Comparison of ENCODE assay signal across 24 cellular contexts in the genomic region with DNA sequence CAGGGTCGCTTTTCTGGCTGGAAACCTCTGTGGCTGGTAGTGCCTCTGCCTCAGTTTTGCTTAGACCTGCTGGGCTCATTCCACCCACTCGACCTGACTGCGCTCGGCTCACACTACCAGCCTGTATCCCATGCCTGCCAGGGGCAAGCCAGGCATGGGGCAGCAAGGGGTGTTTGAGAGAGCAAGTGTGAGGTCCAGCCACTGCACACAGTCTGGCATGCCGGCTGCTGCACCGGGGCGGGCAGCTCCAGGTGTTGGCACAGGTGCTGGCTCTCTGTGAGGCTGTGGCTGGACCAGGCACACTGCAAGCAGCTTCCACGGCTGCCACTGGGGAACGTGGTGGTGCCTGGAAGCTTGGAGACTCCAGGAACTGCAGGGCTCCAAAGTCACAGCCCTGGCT.
A peak's percentile ranks its signal among the peaks of the same experiment; 100 is the strongest.
DNase-seq lines count a peak whose midpoint lies in the region; ATAC-seq, FAIRE-seq and TF ChIP-seq lines count a peak whose summit lies in the region.
"Had no signal": no experiment of that assay in that cellular context is flagged by ENCODE, and none has a peak within 500 bp of the region (broad histone marks: within the 10 kb centered on the region; RNA-seq: fewer than 3 reads in every experiment).

No MANE protein-coding gene starts in this region.

- CTCF ChIA-PET in A549 (lab: Yijun Ruan, JAX): interaction anchor here (0.8 to 3.7 kb wide), 7 partner anchors 9 to 248 kb away, joined by 3 to 32 read pairs (median 5); a partner anchor contains a TSS

- no peak overlapping the region for H2BK120ac ChIP-seq in mesenchymal stem cell (ENCODE audit: low read depth, low read length)

- H3K79me1 ChIP-seq in mesenchymal stem cell (replicated peaks; ENCODE audit: low read length, poor library complexity, severe bottlenecking): peaks cover 8% of the 10 kb centered on the region

- no peak overlapping the region for H3K27ac Mint-ChIP-seq in stimulated activated naive CD8-positive, alpha-beta T cell treated with anti-CD3 and anti-CD28 coated beads, Interleukin-15, amount 100 ng/mL, for 72 hours
- H3K27ac Mint-ChIP-seq: B cell; CD8-positive, alpha-beta T cell; HFFc6 had no signal

- no peak overlapping the region for H2BK12ac ChIP-seq in mesenchymal stem cell (ENCODE audit: low read length in 2 of 2)

- no peak overlapping the region for H3K4me3 ChIP-seq in A549
- H3K4me3 ChIP-seq in mesenchymal stem cell (ENCODE audit: insufficient read depth in 1 of 2, low read depth in 1 of 2, low read length in 2 of 2): no peak overlapping the region
- no peak overlapping the region for H3K4me3 ChIP-seq in psoas muscle
- H3K4me3 ChIP-seq: BLaER1, HAP-1 had no signal

- H4K91ac ChIP-seq in mesenchymal stem cell (ENCODE audit: low read length): no peak overlapping the region

- TF ChIP-seq EP300 in A549 (IDR thresholded peaks at IDR 0.05): no peak

- H3K18ac ChIP-seq in mesenchymal stem cell (ENCODE audit: low read depth in 1 of 2, low read length in 2 of 2): no peak overlapping the region

- H3K27me3 Mint-ChIP-seq in stimulated activated naive CD8-positive, alpha-beta T cell treated with anti-CD3 and anti-CD28 coated beads, Interleukin-15, amount 100 ng/mL, for 72 hours: no peaks in the 10 kb centered on the region
- H3K27me3 Mint-ChIP-seq: B cell; CD4-positive, CD25-positive, alpha-beta regulatory T cell had no signal

- peaks cover 8 to 21% of the 10 kb centered on the region in 2 experiments for H3K36me3 ChIP-seq in mesenchymal stem cell (ENCODE audit: control insufficient read depth in 1 of 2, insufficient read depth in 2 of 2, low read depth in 1 of 2, low read length in 2 of 2)
- peaks cover 0 to 36% of the 10 kb centered on the region in 2 donors for H3K36me3 ChIP-seq in psoas muscle (ENCODE audit: insufficient read depth in 1 of 2, low read depth in 1 of 2)
- H3K36me3 ChIP-seq: HAP-1 had no signal

- POLR2A ChIA-PET in A549 (lab: Yijun Ruan, JAX): no interaction called here

- in situ Hi-C loops in GM13977 (cut with MboI; ENCODE audit: low pct_unique_long_range_greater_than_20kb, low sequenced_read_pairs, unreplicated experiment): no loop called here

- no peak overlapping the region for H2AK5ac ChIP-seq in mesenchymal stem cell (ENCODE audit: low read length, severe bottlenecking)

- H2AFZ ChIP-seq in mesenchymal stem cell (ENCODE audit: low read depth, low read length): no peak overlapping the region

- ATAC-seq in A549: peak; percentile 34 to 52; a peak in 3 of 6 replicates
- peak; percentile 81 for ATAC-seq in left lobe of liver
- peak; percentile 28 for ATAC-seq in stimulated activated naive CD8-positive, alpha-beta T cell treated with anti-CD3 and anti-CD28 coated beads, Interleukin-15, amount 100 ng/mL, for 72 hours
- ATAC-seq in psoas muscle: no peak
- ATAC-seq: CD8-positive, alpha-beta T cell had no signal

- H2BK5ac ChIP-seq in mesenchymal stem cell (ENCODE audit: low read depth, low read length, poor library complexity, severe bottlenecking): no peak overlapping the region

- no peak for FAIRE-seq in A549 (lab: Jason Lieb, UNC)
- FAIRE-seq: GM12891, H54 had no signal

- no peak overlapping the region for H3K23ac ChIP-seq in mesenchymal stem cell (ENCODE audit: low read length in 2 of 2)

- H3K9ac ChIP-seq in mesenchymal stem cell (ENCODE audit: low read length): no peak overlapping the region
- H3K9ac ChIP-seq: BLaER1 had no signal

- DNase-seq in A549 (ENCODE audit: low read depth in 1 of 2, low spot score in 1 of 2): no peak
- no peak for DNase-seq in left lobe of liver (ENCODE audit: low spot score)
- no peak for DNase-seq in mesenchymal stem cell
- no peak for DNase-seq in stimulated activated naive CD8-positive, alpha-beta T cell treated with anti-CD3 and anti-CD28 coated beads, Interleukin-15, amount 100 ng/mL, for 72 hours
- no peak for DNase-seq in AG20443 (ENCODE audit: low spot score)
- DNase-seq in psoas muscle: no peak
- DNase-seq in SK-N-DZ (ENCODE audit: low spot score): no peak
- DNase-seq in GM13977 (ENCODE audit: low spot score): no peak
- DNase-seq: 8988T; Caco-2; CD4-positive, CD25-positive, alpha-beta regulatory T cell; CD8-positive, alpha-beta T cell; DMS153; DMS79; EL; GDM1; GOT3; HFFc6 had no signal

- H3K27me3 ChIP-seq in mesenchymal stem cell (ENCODE audit: control insufficient read depth in 1 of 2, insufficient read depth in 1 of 2, low read length in 2 of 2) (no peaks in the 10 kb centered on the region), psoas muscle (ENCODE audit: insufficient read depth in 3 of 3, low read length in 2 of 3) (no peaks in the 10 kb centered on the region)
- H3K27me3 ChIP-seq: BLaER1 had no signal

- H3K4me1 ChIP-seq in A549: no peaks in the 10 kb centered on the region
- H3K4me1 ChIP-seq in mesenchymal stem cell (ENCODE audit: control insufficient read depth, insufficient read depth, low read depth, low read length): peaks cover 4% of the 10 kb centered on the region
- no peaks in the 10 kb centered on the region for H3K4me1 ChIP-seq in psoas muscle
- H3K4me1 ChIP-seq: BLaER1, Caco-2, HAP-1 had no signal

- no peaks in the 10 kb centered on the region for H3K9me3 Mint-ChIP-seq in stimulated activated naive CD8-positive, alpha-beta T cell treated with anti-CD3 and anti-CD28 coated beads, Interleukin-15, amount 100 ng/mL, for 72 hours
- H3K9me3 Mint-ChIP-seq: HFFc6 had no signal

- TF ChIP-seq POLR2A in A549 (IDR thresholded peaks at IDR 0.05; ENCODE audit: low read length): no peak

- no peak overlapping the region for H3K14ac ChIP-seq in mesenchymal stem cell (ENCODE audit: low read length in 2 of 2)

- H3K4me2 ChIP-seq in A549 (no peak overlapping the region), mesenchymal stem cell (ENCODE audit: low read length, poor library complexity, severe bottlenecking) (no peak overlapping the region)
- H3K4me2 ChIP-seq: BLaER1 had no signal

- no peak overlapping the region for H3K4me3 Mint-ChIP-seq in stimulated activated naive CD8-positive, alpha-beta T cell treated with anti-CD3 and anti-CD28 coated beads, Interleukin-15, amount 100 ng/mL, for 72 hours
- H3K4me3 Mint-ChIP-seq: B cell; CD4-positive, CD25-positive, alpha-beta regulatory T cell; CD8-positive, alpha-beta T cell; HFFc6 had no signal

- intact Hi-C loops in psoas muscle (cut with DNase I): no loop called here

- WGBS in A549 (ENCODE audit: missing lambda C conversion rate): 94% methylated on average over 9 of the region's 9 CpGs
- WGBS in mesenchymal stem cell: 98% methylated on average over 9 of the region's 9 CpGs
- WGBS in psoas muscle, 3 donors: 94 to 96% (median 95%) methylated on average over 9 of the region's 9 CpGs

- H3K27ac ChIP-seq in A549 (no peak overlapping the region), mesenchymal stem cell (ENCODE audit: low read length, poor library complexity, severe bottlenecking) (no peak overlapping the region), psoas muscle (no peak overlapping the region)
- H3K27ac ChIP-seq: BLaER1, C4-2B had no signal

- no peak for TF ChIP-seq RAD21 in A549 (conservative IDR thresholded peaks at IDR 0.05 in 1 of 2, IDR thresholded peaks at IDR 0.05 in 1 of 2)

- no peak overlapping the region for H2BK15ac ChIP-seq in mesenchymal stem cell (ENCODE audit: low read depth, poor library complexity, severe bottlenecking)

- H3K9me3 ChIP-seq in A549: no peaks in the 10 kb centered on the region
- no peaks in the 10 kb centered on the region for H3K9me3 ChIP-seq in mesenchymal stem cell (ENCODE audit: control insufficient read depth, low read length)
- H3K9me3 ChIP-seq in psoas muscle: no peaks in the 10 kb centered on the region
- H3K9me3 ChIP-seq: HAP-1 had no signal

- H4K8ac ChIP-seq in mesenchymal stem cell (ENCODE audit: low read length): peak overlapping the region; percentile 64

- no peaks in the 10 kb centered on the region for H3K4me1 Mint-ChIP-seq in stimulated activated naive CD8-positive, alpha-beta T cell treated with anti-CD3 and anti-CD28 coated beads, Interleukin-15, amount 100 ng/mL, for 72 hours
- H3K4me1 Mint-ChIP-seq: B cell had no signal

- TF ChIP-seq CTCF in A549 (IDR thresholded peaks at IDR 0.05) (no peak), psoas muscle (IDR thresholded peaks at IDR 0.05) (no peak), GM13977 (IDR thresholded peaks at IDR 0.05; ENCODE audit: extremely low read depth, insufficient read depth, missing control alignments) (no peak)

- H3K4ac ChIP-seq in mesenchymal stem cell (ENCODE audit: low read depth in 1 of 2, low read length in 2 of 2): no peak overlapping the region

TF ChIP-seq in A549, 52 proteins besides CTCF, POLR2A, EP300 and RAD21 (continues in another document):
- TF ChIP-seq GATA3 (IDR thresholded peaks at IDR 0.05; ENCODE audit: borderline replicate concordance) (no peak), CHD2 (IDR thresholded peaks at IDR 0.05; ENCODE audit: low read length, partially characterized antibody) (no peak), NPAS2 (CRISPR knock-in tag; IDR thresholded peaks at IDR 0.05; ENCODE audit: borderline replicate concordance) (no peak), CHD4 (IDR thresholded peaks at IDR 0.05; ENCODE audit: borderline replicate concordance) (no peak), SREBF2 (IDR thresholded peaks at IDR 0.05) (no peak)
- TF ChIP-seq, protein P1, sequence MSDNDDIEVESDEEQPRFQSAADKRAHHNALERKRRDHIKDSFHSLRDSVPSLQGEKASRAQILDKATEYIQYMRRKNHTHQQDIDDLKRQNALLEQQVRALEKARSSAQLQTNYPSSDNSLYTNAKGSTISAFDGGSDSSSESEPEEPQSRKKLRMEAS (IDR thresholded peaks at IDR 0.05): no peak

Comparison
In these comparisons a context has a peak if more than half of its experiments do, and no peak if none do; other contexts are left out.
1. ATAC-seq: peak in A549 (2 of 2), left lobe of liver (single experiment) and stimulated activated naive CD8-positive, alpha-beta T cell treated with anti-CD3 and anti-CD28 coated beads, Interleukin-15, amount 100 ng/mL, for 72 hours (single experiment); none in psoas muscle (0 of 4).